1 cellular context compared by ENCODE assay signal in genomic region chr20:54207743-54208491, GRCh38.
TF ChIP-seq lines count a peak whose summit lies in the region.

TSS of gene PFDN4 (plus strand) at chr20:54208087. CDS start at chr20:54208101, 14 bp downstream.

TF ChIP-seq in K562, 482 proteins besides CTCF, POLR2A, EP300 and RAD21 (continued from another document and continues in another):
- no peak for TF ChIP-seq ZBTB49 (CRISPR knock-in tag; IDR thresholded peaks at IDR 0.05; ENCODE audit: borderline replicate concordance)
- TF ChIP-seq GATAD2B (IDR thresholded peaks at IDR 0.05; ENCODE audit: borderline replicate concordance) = no peak
- no peak for TF ChIP-seq STAT5A (IDR thresholded peaks at IDR 0.05; ENCODE audit: borderline replicate concordance, low read length)
- TF ChIP-seq STAG1 (CRISPR knock-in tag; IDR thresholded peaks at IDR 0.05; ENCODE audit: borderline replicate concordance) = 0 out of 2 replicates have a peak, but pooled peaks have one; percentile 26
- no peak for TF ChIP-seq MLLT1 (IDR thresholded peaks at IDR 0.05)
- no peak for TF ChIP-seq ZBTB17 (CRISPR knock-in tag; IDR thresholded peaks at IDR 0.05)
- TF ChIP-seq ERF (CRISPR knock-in tag; IDR thresholded peaks at IDR 0.05) = no peak; the same call in 1 of the 2 replicates
- peak; percentile 61 for TF ChIP-seq KDM5B (IDR thresholded peaks at IDR 0.05; ENCODE audit: insufficient replicate concordance, low read depth, low read length)
- no peak for TF ChIP-seq BDP1 (IDR thresholded peaks at IDR 0.05; ENCODE audit: insufficient read depth, insufficient read length)
- 0 out of 2 replicates have a peak, but pooled peaks have one; percentile 29 for TF ChIP-seq KLF16 (IDR thresholded peaks at IDR 0.05)
- TF ChIP-seq SUPT5H (IDR thresholded peaks at IDR 0.05) = peak; percentile 50; the same call in 1 of the 2 replicates
- peak in 1 of 2 experiments; percentile 55 for TF ChIP-seq AFF1 (IDR thresholded peaks at IDR 0.05; ENCODE audit: low read depth in 1 of 2, partially characterized antibody in 2 of 2)
- peak; percentile 12; the same call in 1 of the 2 replicates for TF ChIP-seq E2F3 (CRISPR knock-in tag; IDR thresholded peaks at IDR 0.05)
- TF ChIP-seq ZNF253 (CRISPR knock-in tag; conservative IDR thresholded peaks at IDR 0.05) = no peak
- TF ChIP-seq TRIM24 (IDR thresholded peaks at IDR 0.05) = peak; percentile 18 to 46; a peak in 1 of 4 replicates
- TF ChIP-seq NEUROD1 (IDR thresholded peaks at IDR 0.05; ENCODE audit: borderline replicate concordance, low read depth, low read length, partially characterized antibody) = peak; percentile 74
- no peak for TF ChIP-seq KLF10 (CRISPR knock-in tag; IDR thresholded peaks at IDR 0.05)
- peak; percentile 94 for TF ChIP-seq KLF13 (tag; IDR thresholded peaks at IDR 0.05; ENCODE audit: borderline replicate concordance, low read depth)
- no peak for TF ChIP-seq HMG20B (CRISPR knock-in tag; IDR thresholded peaks at IDR 0.05)
- TF ChIP-seq IFI16 (CRISPR knock-in tag; IDR thresholded peaks at IDR 0.05) = no peak
- no peak for TF ChIP-seq BMI1 (IDR thresholded peaks at IDR 0.05; ENCODE audit: low read length)
- peak; percentile 91 for TF ChIP-seq RB1 (IDR thresholded peaks at IDR 0.05; ENCODE audit: low read depth)
- no peak for TF ChIP-seq ZNF174 (CRISPR knock-in tag; IDR thresholded peaks at IDR 0.05)
- TF ChIP-seq RCOR1 (IDR thresholded peaks at IDR 0.05; ENCODE audit: borderline replicate concordance in 1 of 2, low read depth in 2 of 2, low read length in 2 of 2) = peak in 1 of 2 experiments; percentile 31; a peak in 1 of 4 replicates
- no peak for TF ChIP-seq CBFB (CRISPR knock-in tag; IDR thresholded peaks at IDR 0.05)
- TF ChIP-seq GATA2 (CRISPR knock-in tag; IDR thresholded peaks at IDR 0.05) = no peak
- TF ChIP-seq E2F8 (IDR thresholded peaks at IDR 0.05; ENCODE audit: low read depth, partially characterized antibody) = no peak
- TF ChIP-seq ARID2 (IDR thresholded peaks at IDR 0.05) = no peak
- no peak for TF ChIP-seq FOXO4 (CRISPR knock-in tag; IDR thresholded peaks at IDR 0.05)
- no peak; the same call in 1 of the 2 replicates for TF ChIP-seq FOXK1 (CRISPR knock-in tag; IDR thresholded peaks at IDR 0.05; ENCODE audit: borderline replicate concordance)
- peak; percentile 82 for TF ChIP-seq EP400 (IDR thresholded peaks at IDR 0.05)
- TF ChIP-seq ZNF780A (CRISPR knock-in tag; IDR thresholded peaks at IDR 0.05) = no peak
- no peak for TF ChIP-seq RNF2 (IDR thresholded peaks at IDR 0.05)
- TF ChIP-seq CREM (IDR thresholded peaks at IDR 0.05; ENCODE audit: low read depth) = peak; percentile 59
- no peak for TF ChIP-seq RBM34 (IDR thresholded peaks at IDR 0.05; ENCODE audit: borderline replicate concordance, insufficient read depth, low read length)
- TF ChIP-seq NFE2 (IDR thresholded peaks at IDR 0.05; ENCODE audit: low read depth) = no peak
- no peak for TF ChIP-seq ZNF280B (CRISPR knock-in tag; IDR thresholded peaks at IDR 0.05)
- no peak for TF ChIP-seq PRMT5 (CRISPR knock-in tag; IDR thresholded peaks at IDR 0.05)
- no peak for TF ChIP-seq PHF21A (IDR thresholded peaks at IDR 0.05; ENCODE audit: borderline replicate concordance, low read depth)
- peak; percentile 100 for TF ChIP-seq ATF7 (IDR thresholded peaks at IDR 0.05)
- TF ChIP-seq SRSF9 (IDR thresholded peaks at IDR 0.05; ENCODE audit: borderline replicate concordance, low read depth, low read length) = no peak
- TF ChIP-seq BCOR (IDR thresholded peaks at IDR 0.05) = peak; percentile 72; the same call in 1 of the 2 replicates
- TF ChIP-seq ASH1L (IDR thresholded peaks at IDR 0.05; ENCODE audit: borderline replicate concordance, low read depth, partially characterized antibody) = peak; percentile 85
- no peak for TF ChIP-seq HNRNPH1 (optimal IDR thresholded peaks at IDR 0.05; ENCODE audit: low read depth, low read length)
- TF ChIP-seq MBD1 (CRISPR knock-in tag; IDR thresholded peaks at IDR 0.05) = no peak
- TF ChIP-seq SMARCA5 (IDR thresholded peaks at IDR 0.05) = no peak
- TF ChIP-seq MBD2 (IDR thresholded peaks at IDR 0.05; ENCODE audit: borderline replicate concordance, low read depth) = peak; percentile 97
- no peak for TF ChIP-seq XRCC4 (IDR thresholded peaks at IDR 0.05; ENCODE audit: extremely low read depth, insufficient read depth, insufficient read length)
- no peak for TF ChIP-seq SREBF2 (CRISPR knock-in tag; IDR thresholded peaks at IDR 0.05)
- TF ChIP-seq USF2 (CRISPR knock-in tag; IDR thresholded peaks at IDR 0.05) = no peak
- TF ChIP-seq ZNF175 (CRISPR knock-in tag; IDR thresholded peaks at IDR 0.05; ENCODE audit: low read depth) = no peak
- TF ChIP-seq CREB5 (CRISPR knock-in tag; IDR thresholded peaks at IDR 0.05) = no peak
